Comparison of ENCODE assay signal across 20 cellular contexts in genomic region chr1:66493731-66494130, GRCh38. TPM values are rescaled to one million over a fixed set of nuclear protein-coding genes. Genes with fewer than 3 reads are reported as not detected.
"Had no signal": no experiment of that assay in that cellular context is flagged by ENCODE, and none has a peak within 500 bp of the region (broad histone marks: within the 10 kb centered on the region; RNA-seq: fewer than 3 reads in every experiment).

No MANE protein-coding gene starts in this region.

- H3K27me3 ChIP-seq: hepatocyte, pancreas, testis, upper lobe of left lung had no signal

- FAIRE-seq: endometrium, pancreas had no signal

- H3K27me3 Mint-ChIP-seq: activated B cell treated with CpG ODN at 0.5 μM for 24 hours, brain had no signal

- H3K9me3 ChIP-seq: pancreas, testis, upper lobe of left lung had no signal

- H3K4me1 ChIP-seq: pancreas, testis had no signal

- H3K9me3 Mint-ChIP-seq: activated B cell treated with CpG ODN at 0.5 μM for 24 hours; activated CD8-positive, alpha-beta T cell treated with anti-CD3 and anti-CD28 coated beads for 36 hours; activated naive CD8-positive, alpha-beta T cell treated with anti-CD3 and anti-CD28 coated beads, Interleukin-2, amount 10 ng/mL, durations not matched to agents 7 days and 5 days; activated T-helper 17 cell treated with anti-CD3 and anti-CD28 coated beads, Interleukin-2, amount 50 U/mL, for 72 hours; brain; naive thymus-derived CD4-positive, alpha-beta T cell; stimulated activated effector memory CD8-positive, alpha-beta T cell treated with anti-CD3 and anti-CD28 coated beads, Interleukin-12 subunit alpha, Interleukin-12 subunit beta, amount 100 ng/mL, for 72 hours; T-cell had no signal

- H2AFZ ChIP-seq: hepatocyte had no signal

- H3K79me2 ChIP-seq: hepatocyte had no signal

- H3K4me3 ChIP-seq: hepatocyte, pancreas, testis, upper lobe of left lung had no signal

- H3K4me1 Mint-ChIP-seq: activated naive CD8-positive, alpha-beta T cell treated with anti-CD3 and anti-CD28 coated beads, Interleukin-2, amount 10 ng/mL, durations not matched to agents 7 days and 5 days; activated T-helper 17 cell treated with anti-CD3 and anti-CD28 coated beads, Interleukin-2, amount 50 U/mL, for 72 hours; naive thymus-derived CD4-positive, alpha-beta T cell; stimulated activated effector memory CD8-positive, alpha-beta T cell treated with anti-CD3 and anti-CD28 coated beads, Interleukin-12 subunit alpha, Interleukin-12 subunit beta, amount 100 ng/mL, for 72 hours; T-cell had no signal

- H3K27ac ChIP-seq: hepatocyte, pancreas, testis, upper lobe of left lung had no signal

- DNase-seq: activated B cell treated with CpG ODN at 0.5 μM for 24 hours; activated CD4-positive, alpha-beta T cell treated with anti-CD3 and anti-CD28 coated beads for 48 hours; activated CD8-positive, alpha-beta T cell treated with anti-CD3 and anti-CD28 coated beads for 36 hours; activated naive CD4-positive, alpha-beta T cell; activated naive CD8-positive, alpha-beta T cell treated with anti-CD3 and anti-CD28 coated beads, Interleukin-2, amount 10 ng/mL, durations not matched to agents 7 days and 5 days; activated T-cell treated with anti-CD3 and anti-CD28 coated beads, Interleukin-2, amount 50 U/mL, for 1 hour; cortex of kidney; left cardiac atrium; mesendoderm; naive thymus-derived CD4-positive, alpha-beta T cell; pancreas; stimulated activated CD4-positive, alpha-beta T cell treated with anti-CD3 and anti-CD28 coated beads, Interleukin-4, amount 100 ng/mL, for 24 hours; T-cell; testis; upper lobe of left lung had no signal

- H3K27ac Mint-ChIP-seq: activated B cell treated with CpG ODN at 0.5 μM for 24 hours; activated CD8-positive, alpha-beta T cell treated with anti-CD3 and anti-CD28 coated beads for 36 hours; activated naive CD8-positive, alpha-beta T cell treated with anti-CD3 and anti-CD28 coated beads, Interleukin-2, amount 10 ng/mL, durations not matched to agents 7 days and 5 days; activated T-helper 17 cell treated with anti-CD3 and anti-CD28 coated beads, Interleukin-2, amount 50 U/mL, for 72 hours; brain; naive thymus-derived CD4-positive, alpha-beta T cell; stimulated activated effector memory CD8-positive, alpha-beta T cell treated with anti-CD3 and anti-CD28 coated beads, Interleukin-12 subunit alpha, Interleukin-12 subunit beta, amount 100 ng/mL, for 72 hours; T-cell had no signal

- H3K36me3 ChIP-seq: pancreas, upper lobe of left lung had no signal

- H3K4me3 Mint-ChIP-seq: activated B cell treated with CpG ODN at 0.5 μM for 24 hours; activated CD8-positive, alpha-beta T cell treated with anti-CD3 and anti-CD28 coated beads for 36 hours; activated naive CD8-positive, alpha-beta T cell treated with anti-CD3 and anti-CD28 coated beads, Interleukin-2, amount 10 ng/mL, durations not matched to agents 7 days and 5 days; activated T-helper 17 cell treated with anti-CD3 and anti-CD28 coated beads, Interleukin-2, amount 50 U/mL, for 72 hours; brain; naive thymus-derived CD4-positive, alpha-beta T cell; stimulated activated effector memory CD8-positive, alpha-beta T cell treated with anti-CD3 and anti-CD28 coated beads, Interleukin-12 subunit alpha, Interleukin-12 subunit beta, amount 100 ng/mL, for 72 hours; T-cell had no signal

- H3K36me3 Mint-ChIP-seq: activated naive CD8-positive, alpha-beta T cell treated with anti-CD3 and anti-CD28 coated beads, Interleukin-2, amount 10 ng/mL, durations not matched to agents 7 days and 5 days; brain; naive thymus-derived CD4-positive, alpha-beta T cell; stimulated activated effector memory CD8-positive, alpha-beta T cell treated with anti-CD3 and anti-CD28 coated beads, Interleukin-12 subunit alpha, Interleukin-12 subunit beta, amount 100 ng/mL, for 72 hours; T-cell had no signal

- H3K4me2 ChIP-seq: hepatocyte had no signal

RNA-seq across cellular contexts. Expression of gene SGIP1, which starts 40.2 kb away (rescaled TPM):
- total RNA-seq: activated B cell treated with CpG ODN at 0.5 μM for 24 hours; activated CD8-positive, alpha-beta T cell treated with anti-CD3 and anti-CD28 coated beads for 36 hours; activated naive CD8-positive, alpha-beta T cell treated with anti-CD3 and anti-CD28 coated beads, Interleukin-2, amount 10 ng/mL, durations not matched to agents 7 days and 5 days; activated T-helper 17 cell treated with anti-CD3 and anti-CD28 coated beads, Interleukin-2, amount 50 U/mL, for 72 hours; naive thymus-derived CD4-positive, alpha-beta T cell; T-cell had no signal
- polyA plus RNA-seq: naive thymus-derived CD4-positive, alpha-beta T cell had no signal
